In genomic region chr17:29434550-29434949, GRCh38 we compare ENCODE assay signal across 24 cellular contexts.
"Had no signal": no experiment of that assay in that cellular context is flagged by ENCODE, and none has a peak within 500 bp of the region (broad histone marks: within the 10 kb centered on the region; RNA-seq: fewer than 3 reads in every experiment).

No MANE protein-coding gene starts in this region.

- FAIRE-seq: RCC 7860 had no signal

- H3K27me3 ChIP-seq: SJSA1 had no signal

- ATAC-seq: T-cell had no signal

- H3K4me3 Mint-ChIP-seq: T-cell had no signal

- H3K27ac ChIP-seq: SJSA1, SK-N-MC had no signal

- H3K9me3 Mint-ChIP-seq: T-cell had no signal

- DNase-seq: IMR-90, Kasumi-1, KG1, MM.1S, NCI-H1092 treated with DMSO at 0.1 percent for 48 hours, NCI-H1436, NCI-H187, NCI-H2029, NCI-H2081 treated with DMSO at 0.1 percent for 48 hours, NCI-H2171, NCI-H226, NCI-H446, NCI-H510A, NCI-H524 treated with DMSO at 0.1 percent for 48 hours, NCI-H69, NCI-H774, Right ventricle myocardium superior, RPMI8226, SIG-M5, SW 1271, T-cell had no signal

- H3K9me3 ChIP-seq: SJSA1 had no signal

- H3K27me3 Mint-ChIP-seq: T-cell had no signal

- H3K4me1 ChIP-seq: SJSA1 had no signal

- H3K4me3 ChIP-seq: SJSA1, SK-N-MC had no signal
